ENCODE assay signal across 9 cellular contexts in genomic region chr7:101743995-101744360, GRCh38.
DNase-seq lines count a peak whose midpoint lies in the region; ATAC-seq and TF ChIP-seq lines count a peak whose summit lies in the region.
"Had no signal": no experiment of that assay in that cellular context is flagged by ENCODE, and none has a peak within 500 bp of the region (broad histone marks: within the 10 kb centered on the region; RNA-seq: fewer than 3 reads in every experiment).

No MANE protein-coding gene starts in this region.

- DNase-seq in T-helper 2 cell treated with Interferon-gamma antibody and Interleukin-4, amounts not matched to agents 5 μg/mL and 100 μg/mL, for 36 hours (ENCODE audit: low spot score) = no peak
- DNase-seq in T-helper 2 cell = no peak
- peak; percentile 53 for DNase-seq in NOMO-1 treated with dmso at 0.1 percent for 144 hours (lab: John Stamatoyannopoulos, UW; ENCODE audit: unreplicated experiment)
- DNase-seq in endothelial cell (ENCODE audit: low spot score) = peak; percentile 15
- DNase-seq in gastrocnemius medialis = no peak
- no peak for DNase-seq in DMS153 treated with DMSO at 0.1 percent for 48 hours (lab: John Stamatoyannopoulos, UW; ENCODE audit: unreplicated experiment)
- DNase-seq in GM10248 (ENCODE audit: extremely low spot score) = no peak

- TF ChIP-seq CTCF in endothelial cell (IDR thresholded peaks at IDR 0.05; ENCODE audit: unreplicated experiment) (no peak), gastrocnemius medialis (IDR thresholded peaks at IDR 0.05 in 4 of 5, conservative IDR thresholded peaks at IDR 0.05 in 1 of 5) (no peak), GM10248 (IDR thresholded peaks at IDR 0.05; ENCODE audit: control extremely low read depth, extremely low read depth, low read depth, missing control alignments) (no peak)

- TF ChIP-seq POLR2A in gastrocnemius medialis (IDR thresholded peaks at IDR 0.05) = no peak

- H3K4me3 ChIP-seq in gastrocnemius medialis = peak overlapping the region in 3 of 4 donors; percentile 56 to 71 (median 60)

- no peak overlapping the region for H3K27ac ChIP-seq in gastrocnemius medialis

- H3K9me3 ChIP-seq in gastrocnemius medialis = no peaks in the 10 kb centered on the region

- peak overlapping the region; percentile 82 for H3K4me3 Mint-ChIP-seq in T-helper 2 cell treated with Interferon-gamma antibody and Interleukin-4, amounts not matched to agents 5 μg/mL and 100 μg/mL, for 36 hours
- no peak overlapping the region for H3K4me3 Mint-ChIP-seq in endothelial cell (ENCODE audit: unreplicated experiment)

- H3K27ac Mint-ChIP-seq in T-helper 2 cell treated with Interferon-gamma antibody and Interleukin-4, amounts not matched to agents 5 μg/mL and 100 μg/mL, for 36 hours = no peak overlapping the region
- H3K27ac Mint-ChIP-seq in endothelial cell (ENCODE audit: unreplicated experiment) = no peak overlapping the region
- H3K27ac Mint-ChIP-seq: dendritic cell treated with granulocyte-macrophage colony-stimulating factor and Interleukin-4, amounts not matched to agents 40 ng/mL and 50 ng/mL, for 4 days had no signal

- H3K9me3 Mint-ChIP-seq in T-helper 2 cell treated with Interferon-gamma antibody and Interleukin-4, amounts not matched to agents 5 μg/mL and 100 μg/mL, for 36 hours = no peaks in the 10 kb centered on the region
- H3K9me3 Mint-ChIP-seq in endothelial cell (ENCODE audit: unreplicated experiment) = no peaks in the 10 kb centered on the region
- H3K9me3 Mint-ChIP-seq: dendritic cell treated with granulocyte-macrophage colony-stimulating factor and Interleukin-4, amounts not matched to agents 40 ng/mL and 50 ng/mL, for 4 days had no signal

- ATAC-seq in gastrocnemius medialis = no peak
- no peak for ATAC-seq in GM21367 (IDR thresholded peaks at IDR 0.05; ENCODE audit: unreplicated experiment)

- peaks cover 7 to 20% (median 8%) of the 10 kb centered on the region in 3 donors for H3K27me3 ChIP-seq in gastrocnemius medialis

- CTCF ChIA-PET in GM10248 (lab: Yijun Ruan, JAX) = interaction anchor here (0.9 to 3.1 kb wide), 16 partner anchors 9 to 646 kb away, joined by 3 to 15 read pairs (median 5); no protein-coding TSS in a partner anchor

- POLR2A ChIA-PET in GM10248 (lab: Yijun Ruan, JAX) = no interaction called here

- no peaks in the 10 kb centered on the region for H3K36me3 ChIP-seq in gastrocnemius medialis

- no peaks in the 10 kb centered on the region for H3K27me3 Mint-ChIP-seq in T-helper 2 cell treated with Interferon-gamma antibody and Interleukin-4, amounts not matched to agents 5 μg/mL and 100 μg/mL, for 36 hours (ENCODE audit: low read depth)
- H3K27me3 Mint-ChIP-seq in endothelial cell (ENCODE audit: unreplicated experiment) = peaks cover 4% of the 10 kb centered on the region

- peaks cover 34% of the 10 kb centered on the region for H3K4me1 Mint-ChIP-seq in T-helper 2 cell treated with Interferon-gamma antibody and Interleukin-4, amounts not matched to agents 5 μg/mL and 100 μg/mL, for 36 hours (ENCODE audit: low read depth)
- H3K4me1 Mint-ChIP-seq in endothelial cell (ENCODE audit: unreplicated experiment) = peaks cover 5% of the 10 kb centered on the region

- peaks cover 0 to 4% of the 10 kb centered on the region in 2 donors for H3K4me1 ChIP-seq in gastrocnemius medialis

- intact Hi-C loops in gastrocnemius medialis (cut with DNase I; ENCODE audit: low total_unique reads) = loop anchor here (1.0 to 10.0 kb wide), 2 partner anchors 71 to 491 kb away; no protein-coding TSS in a partner anchor

- in situ Hi-C loops in gastrocnemius medialis (cut with MboI; ENCODE audit: low sequenced_read_pairs in 4 of 4) = no loop called here

- peaks cover 2% of the 10 kb centered on the region for H3K36me3 Mint-ChIP-seq in T-helper 2 cell treated with Interferon-gamma antibody and Interleukin-4, amounts not matched to agents 5 μg/mL and 100 μg/mL, for 36 hours (ENCODE audit: low read depth)
- H3K36me3 Mint-ChIP-seq in endothelial cell (ENCODE audit: low read depth, unreplicated experiment) = no peaks in the 10 kb centered on the region

Comparison
In these comparisons a context has a peak if more than half of its experiments do, and no peak if none do; other contexts are left out.
1. DNase-seq: peak in NOMO-1 treated with dmso at 0.1 percent for 144 hours (single experiment) and endothelial cell (single experiment); none in T-helper 2 cell treated with Interferon-gamma antibody and Interleukin-4, amounts not matched to agents 5 μg/mL and 100 μg/mL, for 36 hours (single experiment), T-helper 2 cell (0 of 5), gastrocnemius medialis (0 of 2), DMS153 treated with DMSO at 0.1 percent for 48 hours (single experiment) and GM10248 (single experiment).